In genomic region chr4:33080262-33080661, GRCh38 we compare ENCODE assay signal across 19 cellular contexts.
DNase-seq lines count a peak whose midpoint lies in the region; ATAC-seq, FAIRE-seq and TF ChIP-seq lines count a peak whose summit lies in the region.
"Had no signal": no experiment of that assay in that cellular context is flagged by ENCODE, and none has a peak within 500 bp of the region (broad histone marks: within the 10 kb centered on the region; RNA-seq: fewer than 3 reads in every experiment).

No MANE protein-coding gene starts in this region.

- TF ChIP-seq POLR2A in HepG2 (IDR thresholded peaks at IDR 0.05; ENCODE audit: insufficient read depth in 1 of 2, low read depth in 2 of 2, low read length in 2 of 2) (no peak), right lobe of liver (IDR thresholded peaks at IDR 0.05) (no peak)

- in situ Hi-C loops in HepG2 (cut with HindIII; ENCODE audit: extremely low pct_ligation_motif_present, low pct_unique_long_range_greater_than_20kb) = no loop called here

- no peak for TF ChIP-seq RAD21 in liver (IDR thresholded peaks at IDR 0.05)
- TF ChIP-seq RAD21 in HepG2 (CRISPR knock-in tag; IDR thresholded peaks at IDR 0.05) = no peak

- peak overlapping the region in 1 of 2 donors; percentile 57 for H3K27ac ChIP-seq in liver (ENCODE audit: low read depth in 1 of 2, low read length in 2 of 2)
- H3K27ac ChIP-seq in HepG2 (ENCODE audit: extremely low read length, insufficient read depth, low read length) = no peak overlapping the region
- peak overlapping the region in 1 of 3 donors; percentile 13 for H3K27ac ChIP-seq in right lobe of liver
- H3K27ac ChIP-seq: A549; BLaER1 treated with 17β-estradiol and CSF1 and Interleukin-3, amounts not matched to agents 10 nM and 100 nM had no signal

- intact Hi-C loops in HepG2 (cut with micrococcal nuclease; ENCODE audit: unreplicated experiment) (no loop called here), right lobe of liver (cut with DNase I) (no loop called here)

- no peaks in the 10 kb centered on the region for H3K36me3 ChIP-seq in liver (ENCODE audit: control insufficient read depth in 4 of 4, insufficient read depth in 3 of 4, low read depth in 1 of 4, low read length in 3 of 4)
- H3K36me3 ChIP-seq in HepG2 (replicated peaks in 1 of 2; ENCODE audit: control insufficient read depth in 1 of 2, insufficient read depth in 2 of 2, low read length in 2 of 2) = no peaks in the 10 kb centered on the region
- H3K36me3 ChIP-seq in right lobe of liver = no peaks in the 10 kb centered on the region
- H3K36me3 ChIP-seq: BLaER1 treated with 17β-estradiol and CSF1 and Interleukin-3, amounts not matched to agents 10 nM and 100 nM had no signal

- H3K9ac ChIP-seq in liver (ENCODE audit: low read depth in 1 of 2, low read length in 2 of 2) = no peak overlapping the region
- H3K9ac ChIP-seq in HepG2 (ENCODE audit: insufficient read depth, low read depth, low read length) = no peak overlapping the region
- H3K9ac ChIP-seq: BLaER1 treated with 17β-estradiol and CSF1 and Interleukin-3, amounts not matched to agents 10 nM and 100 nM had no signal

- no peaks in the 10 kb centered on the region for H3K79me2 ChIP-seq in HepG2 (ENCODE audit: insufficient read depth, low read length)

- no TSS peak for BruUV-seq in HepG2 (replicated peaks; lab: Mats Ljungman, UMichigan)

- H3K27me3 ChIP-seq in liver (ENCODE audit: control insufficient read depth in 4 of 4, insufficient read depth in 4 of 4, low read length in 3 of 4) (no peaks in the 10 kb centered on the region), HepG2 (ENCODE audit: control insufficient read depth in 1 of 2, insufficient read depth in 2 of 2, low read length in 2 of 2) (no peaks in the 10 kb centered on the region), right lobe of liver (no peaks in the 10 kb centered on the region)
- H3K27me3 ChIP-seq: BLaER1 treated with 17β-estradiol and CSF1 and Interleukin-3, amounts not matched to agents 10 nM and 100 nM had no signal

- DNase-seq in HepG2 (ENCODE audit: low spot score) (no peak), fibroblast of gingiva (ENCODE audit: low read depth) (peak; percentile 62), right lobe of liver (peak; percentile 23 to 64 (median 52)), activated gamma-delta T cell (lab: John Stamatoyannopoulos, UW) (no peak), hippocampal formation (lab: John Stamatoyannopoulos, UW) (no peak), KG1 (lab: John Stamatoyannopoulos, UW) (no peak), GM10248 (ENCODE audit: extremely low spot score) (no peak)
- DNase-seq: Calu3; CD8-positive, alpha-beta T cell; NCI-H1105 treated with DMSO at 0.1 percent for 48 hours; NCI-H1694; NCI-H2107; NCI-H345; NCI-H69 had no signal

- TF ChIP-seq CTCF in liver (IDR thresholded peaks at IDR 0.05; ENCODE audit: low read depth, low read length, missing input control) (no peak), HepG2 (CRISPR knock-in tag; IDR thresholded peaks at IDR 0.05) (no peak), right lobe of liver (IDR thresholded peaks at IDR 0.05) (no peak), GM10248 (IDR thresholded peaks at IDR 0.05; ENCODE audit: control extremely low read depth, extremely low read depth, low read depth, missing control alignments) (no peak)

- H2AFZ ChIP-seq in HepG2 (ENCODE audit: low read length) = no peak overlapping the region

- FAIRE-seq in HepG2 (lab: Jason Lieb, UNC) = no peak
- FAIRE-seq: A549, K562 had no signal

- H3K4me1 ChIP-seq in liver (ENCODE audit: control insufficient read depth in 4 of 4, insufficient read depth in 4 of 4, low read length in 3 of 4) (peaks cover 9 to 30% (median 28%) of the 10 kb centered on the region in 4 donors), HepG2 (ENCODE audit: insufficient read depth, low read length) (no peaks in the 10 kb centered on the region), right lobe of liver (peaks cover 0 to 30% (median 11%) of the 10 kb centered on the region in 4 donors)
- H3K4me1 ChIP-seq: A549; BLaER1 treated with 17β-estradiol and CSF1 and Interleukin-3, amounts not matched to agents 10 nM and 100 nM had no signal

- H4K20me1 ChIP-seq in HepG2 (ENCODE audit: insufficient read depth, low read length) = no peaks in the 10 kb centered on the region
- H4K20me1 ChIP-seq: BLaER1 treated with 17β-estradiol and CSF1 and Interleukin-3, amounts not matched to agents 10 nM and 100 nM had no signal

- no peak for TF ChIP-seq EP300 in HepG2 (IDR thresholded peaks at IDR 0.05; ENCODE audit: low read depth in 2 of 2, low read length in 2 of 2)
- TF ChIP-seq EP300 in HepG2 (CRISPR knock-in tag; IDR thresholded peaks at IDR 0.05; ENCODE audit: borderline replicate concordance) = no peak

- CTCF ChIA-PET in HepG2 (lab: Yijun Ruan, JAX; ENCODE audit: low intra/inter-chr PET ratio, low total read pairs) (no interaction called here), GM10248 (lab: Yijun Ruan, JAX) (interaction anchor here (1.0 to 1.4 kb wide), 2 partner anchors 16 to 22 kb away, joined by 3 read pairs; no protein-coding TSS in a partner anchor)

- H3K4me3 ChIP-seq in liver (ENCODE audit: low read depth in 1 of 3, low read length in 3 of 3) = no peak overlapping the region
- H3K4me3 ChIP-seq in HepG2 (replicated peaks in 1 of 3; ENCODE audit: insufficient read depth in 1 of 3, low read depth in 2 of 3, low read length in 3 of 3) = no peak overlapping the region
- no peak overlapping the region for H3K4me3 ChIP-seq in right lobe of liver
- H3K4me3 ChIP-seq: A549; BLaER1 treated with 17β-estradiol and CSF1 and Interleukin-3, amounts not matched to agents 10 nM and 100 nM; K562 had no signal

- POLR2A ChIA-PET in HepG2 (lab: Yijun Ruan, JAX) = no interaction called here
- POLR2A ChIA-PET in GM10248 (lab: Yijun Ruan, JAX) = no interaction called here

- no peak overlapping the region for H3K4me2 ChIP-seq in HepG2 (ENCODE audit: low read depth, low read length)
- H3K4me2 ChIP-seq: A549 had no signal

- H3K9me3 ChIP-seq in liver (ENCODE audit: control insufficient read depth in 4 of 4, low read length in 3 of 4) (no peaks in the 10 kb centered on the region), HepG2 (ENCODE audit: low read length) (no peaks in the 10 kb centered on the region; the same call in 1 of the 2 replicates), right lobe of liver (no peaks in the 10 kb centered on the region)
- H3K9me3 ChIP-seq: A549; BLaER1 treated with 17β-estradiol and CSF1 and Interleukin-3, amounts not matched to agents 10 nM and 100 nM had no signal

- no peak for ATAC-seq in HepG2
- ATAC-seq in right lobe of liver = peak; percentile 83 to 89 (median 84)
- ATAC-seq: A549; CD8-positive, alpha-beta T cell; K562; Panc1 had no signal

- WGBS in liver = 26% methylated on average over 2 of the region's 2 CpGs
- 93% methylated on average over 2 of the region's 2 CpGs for WGBS in HepG2 (ENCODE audit: low lambda C conversion rate)
- 22% methylated on average over 2 of the region's 2 CpGs for WGBS in right lobe of liver (ENCODE audit: insufficient coverage, low coverage, low lambda C conversion rate, missing lambda C conversion rate)

TF ChIP-seq in liver, 16 proteins besides CTCF, POLR2A, EP300 and RAD21 (continues in another document):
- TF ChIP-seq MAX (IDR thresholded peaks at IDR 0.05) = peak; percentile 82
- peak in 1 of 2 donors; percentile 22 for TF ChIP-seq GABPA (IDR thresholded peaks at IDR 0.05 in 1 of 2, conservative IDR thresholded peaks at IDR 0.05 in 1 of 2)
- TF ChIP-seq FOXA2 (IDR thresholded peaks at IDR 0.05) = no peak
- peak in 1 of 2 donors; percentile 56 for TF ChIP-seq RXRA (IDR thresholded peaks at IDR 0.05)
- peak; percentile 21 to 63 for TF ChIP-seq HNF4A (conservative IDR thresholded peaks at IDR 0.05)

TF ChIP-seq in HepG2, 621 proteins besides CTCF, POLR2A, EP300 and RAD21:
- TF ChIP-seq ZNF256 (CRISPR knock-in tag; conservative IDR thresholded peaks at IDR 0.05) = no peak

Comparison
In these comparisons a context has a peak if more than half of its experiments do, and no peak if none do; other contexts are left out.
1. DNase-seq: peak in fibroblast of gingiva (single experiment) and right lobe of liver (3 of 3); none in HepG2 (single experiment), activated gamma-delta T cell (single experiment), hippocampal formation (0 of 2), KG1 (single experiment) and GM10248 (single experiment).